8 cellular contexts compared by ENCODE assay signal in genomic region chr3:85576091-85576690, GRCh38.
DNase-seq lines count a peak whose midpoint lies in the region; ATAC-seq and TF ChIP-seq lines count a peak whose summit lies in the region.

No MANE protein-coding gene starts in this region.

- no peaks in the 10 kb centered on the region for H3K36me3 ChIP-seq in breast epithelium
- no peaks in the 10 kb centered on the region for H3K36me3 ChIP-seq in kidney epithelial cell (ENCODE audit: control insufficient read depth, insufficient read depth, low read length)

- H3K27me3 ChIP-seq in breast epithelium (no peaks in the 10 kb centered on the region), kidney epithelial cell (ENCODE audit: control insufficient read depth, insufficient read depth, low read length) (no peaks in the 10 kb centered on the region)

- TF ChIP-seq POLR2A in breast epithelium (IDR thresholded peaks at IDR 0.05), result no peak

- intact Hi-C loops in breast epithelium (cut with DNase I; ENCODE audit: low total_unique reads), result no loop called here

- H3K4me3 ChIP-seq in breast epithelium (no peak overlapping the region), kidney epithelial cell (ENCODE audit: low read depth, low read length) (no peak overlapping the region)

- peak; percentile 52 to 69 (median 67) for TF ChIP-seq CTCF in breast epithelium (IDR thresholded peaks at IDR 0.05)
- peak; percentile 84 for TF ChIP-seq CTCF in kidney epithelial cell (IDR thresholded peaks at IDR 0.05; ENCODE audit: insufficient read depth, low read length, poor library complexity, severe bottlenecking)

- peak; percentile 91 for ATAC-seq in GM21825 (IDR thresholded peaks at IDR 0.05; ENCODE audit: unreplicated experiment)

- H3K4me1 ChIP-seq in breast epithelium, result no peaks in the 10 kb centered on the region

- no peaks in the 10 kb centered on the region for H3K9me3 ChIP-seq in breast epithelium

- no peak overlapping the region for H3K27ac ChIP-seq in breast epithelium

- DNase-seq in NCI-H2171 treated with DMSO at 0.1 percent for 48 hours (lab: John Stamatoyannopoulos, UW) (peak; percentile 46), NCI-H2171 (lab: John Stamatoyannopoulos, UW) (no peak), Kasumi-1 (lab: John Stamatoyannopoulos, UW) (peak; percentile 62 to 73), SKM-1 treated with dmso at 0.1 percent for 144 hours (lab: John Stamatoyannopoulos, UW; ENCODE audit: unreplicated experiment) (peak; percentile 29), breast epithelium (ENCODE audit: low spot score in 2 of 2) (peak in 1 of 2 donors; percentile 30), kidney epithelial cell (ENCODE audit: low read depth) (no peak)
- peak; percentile 45 to 53 for DNase-seq in stimulated activated CD4-positive, alpha-beta T cell treated with anti-CD3 and anti-CD28 coated beads, Interleukin-2, amount 100 ng/mL, for 24 hours

Comparison
In these comparisons a context has a peak if more than half of its experiments do, and no peak if none do; other contexts are left out.
1. DNase-seq: peak in NCI-H2171 treated with DMSO at 0.1 percent for 48 hours (single experiment), Kasumi-1 (2 of 2), SKM-1 treated with dmso at 0.1 percent for 144 hours (single experiment) and stimulated activated CD4-positive, alpha-beta T cell treated with anti-CD3 and anti-CD28 coated beads, Interleukin-2, amount 100 ng/mL, for 24 hours (2 of 2); none in NCI-H2171 (single experiment) and kidney epithelial cell (single experiment).